In genomic region chr3:186385856-186386602, GRCh38 we compare ENCODE assay signal across 1 cellular context.
TF ChIP-seq lines count a peak whose summit lies in the region.

No MANE protein-coding gene starts in this region.

TF ChIP-seq in HepG2, 621 proteins besides CTCF, POLR2A, EP300 and RAD21:
- TF ChIP-seq, protein P1, sequence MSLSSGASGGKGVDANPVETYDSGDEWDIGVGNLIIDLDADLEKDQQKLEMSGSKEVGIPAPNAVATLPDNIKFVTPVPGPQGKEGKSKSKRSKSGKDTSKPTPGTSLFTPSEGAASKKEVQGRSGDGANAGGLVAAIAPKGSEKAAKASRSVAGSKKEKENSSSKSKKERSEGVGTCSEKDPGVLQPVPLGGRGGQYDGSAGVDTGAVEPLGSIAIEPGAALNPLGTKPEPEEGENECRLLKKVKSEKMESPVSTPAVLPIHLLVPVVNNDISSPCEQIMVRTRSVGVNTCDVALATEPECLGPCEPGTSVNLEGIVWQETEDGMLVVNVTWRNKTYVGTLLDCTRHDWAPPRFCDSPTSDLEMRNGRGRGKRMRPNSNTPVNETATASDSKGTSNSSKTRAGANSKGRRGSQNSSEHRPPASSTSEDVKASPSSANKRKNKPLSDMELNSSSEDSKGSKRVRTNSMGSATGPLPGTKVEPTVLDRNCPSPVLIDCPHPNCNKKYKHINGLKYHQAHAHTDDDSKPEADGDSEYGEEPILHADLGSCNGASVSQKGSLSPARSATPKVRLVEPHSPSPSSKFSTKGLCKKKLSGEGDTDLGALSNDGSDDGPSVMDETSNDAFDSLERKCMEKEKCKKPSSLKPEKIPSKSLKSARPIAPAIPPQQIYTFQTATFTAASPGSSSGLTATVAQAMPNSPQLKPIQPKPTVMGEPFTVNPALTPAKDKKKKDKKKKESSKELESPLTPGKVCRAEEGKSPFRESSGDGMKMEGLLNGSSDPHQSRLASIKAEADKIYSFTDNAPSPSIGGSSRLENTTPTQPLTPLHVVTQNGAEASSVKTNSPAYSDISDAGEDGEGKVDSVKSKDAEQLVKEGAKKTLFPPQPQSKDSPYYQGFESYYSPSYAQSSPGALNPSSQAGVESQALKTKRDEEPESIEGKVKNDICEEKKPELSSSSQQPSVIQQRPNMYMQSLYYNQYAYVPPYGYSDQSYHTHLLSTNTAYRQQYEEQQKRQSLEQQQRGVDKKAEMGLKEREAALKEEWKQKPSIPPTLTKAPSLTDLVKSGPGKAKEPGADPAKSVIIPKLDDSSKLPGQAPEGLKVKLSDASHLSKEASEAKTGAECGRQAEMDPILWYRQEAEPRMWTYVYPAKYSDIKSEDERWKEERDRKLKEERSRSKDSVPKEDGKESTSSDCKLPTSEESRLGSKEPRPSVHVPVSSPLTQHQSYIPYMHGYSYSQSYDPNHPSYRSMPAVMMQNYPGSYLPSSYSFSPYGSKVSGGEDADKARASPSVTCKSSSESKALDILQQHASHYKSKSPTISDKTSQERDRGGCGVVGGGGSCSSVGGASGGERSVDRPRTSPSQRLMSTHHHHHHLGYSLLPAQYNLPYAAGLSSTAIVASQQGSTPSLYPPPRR (CRISPR knock-in tag; IDR thresholded peaks at IDR 0.05; ENCODE audit: borderline replicate concordance): no peak
- TF ChIP-seq NCOA5 (CRISPR knock-in tag; IDR thresholded peaks at IDR 0.05): no peak
